ENCODE assay signal across 8 cellular contexts in the genomic region with DNA sequence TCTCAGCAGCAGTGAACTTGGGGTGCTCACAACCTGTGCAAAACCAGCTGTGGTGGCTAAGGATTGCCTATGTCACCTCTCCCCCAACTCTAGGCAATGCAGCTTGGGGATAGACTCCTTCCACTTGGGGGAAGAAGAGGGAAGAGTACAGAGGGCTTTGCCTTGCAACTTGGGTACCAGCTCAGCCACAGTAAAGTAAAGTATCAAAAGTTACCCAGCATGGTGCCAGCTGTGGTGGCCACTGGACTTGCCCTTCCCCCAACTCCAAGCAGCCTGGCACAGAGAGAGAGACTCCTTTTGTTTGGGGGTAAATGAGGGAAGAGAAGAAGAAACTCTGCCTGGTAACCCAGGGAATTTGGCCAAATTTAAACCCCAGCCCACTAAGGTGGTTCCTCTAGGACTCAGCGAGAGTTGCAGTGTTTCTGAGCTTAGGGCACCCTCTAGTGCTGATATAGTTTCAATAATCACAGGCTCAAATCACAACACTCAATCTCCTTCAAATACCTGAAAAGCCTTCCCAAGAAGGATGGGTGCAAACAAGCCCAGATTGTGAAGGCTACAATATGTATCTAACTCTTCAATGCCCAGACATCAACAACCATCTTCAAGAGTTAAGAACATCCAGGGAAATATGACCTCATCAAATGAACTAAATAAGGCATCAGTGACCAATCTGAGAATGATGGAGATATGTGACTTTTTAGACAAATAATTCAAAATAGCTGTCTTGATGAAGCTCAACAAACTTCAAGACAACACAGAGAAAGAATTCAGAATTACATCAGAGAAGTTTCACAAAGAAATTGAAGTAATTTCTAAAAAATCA. TPM values are rescaled to one million over a fixed set of nuclear protein-coding genes. Genes with fewer than 3 reads are reported as not detected.
DNase-seq lines count a peak whose midpoint lies in the region; TF ChIP-seq lines count a peak whose summit lies in the region.

No MANE protein-coding gene starts in this region.

- H3K79me2 ChIP-seq in hepatocyte: no peaks in the 10 kb centered on the region

- no peak overlapping the region for H3K4me3 ChIP-seq in BE2C (ENCODE audit: low read depth, low read length)
- no peak overlapping the region for H3K4me3 ChIP-seq in HEK293 (ENCODE audit: low read depth, low read length)
- no peak overlapping the region for H3K4me3 ChIP-seq in hepatocyte
- no peak overlapping the region for H3K4me3 ChIP-seq in transverse colon
- no peak overlapping the region for H3K4me3 ChIP-seq in prostate gland

- H3K27ac ChIP-seq in HEK293 (ENCODE audit: extremely low read depth, low read depth, low read length) (no peak overlapping the region), RWPE1 (no peak overlapping the region), hepatocyte (no peak overlapping the region), transverse colon (no peak overlapping the region), prostate gland (no peak overlapping the region)

- H3K4me3 Mint-ChIP-seq in CD14-positive monocyte: no peak overlapping the region

- TF ChIP-seq EP300 in transverse colon (IDR thresholded peaks at IDR 0.05; ENCODE audit: low read depth): no peak

- POLR2A ChIA-PET in HEK293 (lab: Yijun Ruan, JAX) (no interaction called here), RWPE1 (lab: Yijun Ruan, JAX; ENCODE audit: low non-redundant PET) (no interaction called here)

- H3K4me1 ChIP-seq in BE2C: no peaks in the 10 kb centered on the region
- no peaks in the 10 kb centered on the region for H3K4me1 ChIP-seq in HEK293 (ENCODE audit: control insufficient read depth, insufficient read depth, low read length)
- no peaks in the 10 kb centered on the region for H3K4me1 ChIP-seq in hepatocyte (ENCODE audit: insufficient read depth)
- no peaks in the 10 kb centered on the region for H3K4me1 ChIP-seq in transverse colon
- no peaks in the 10 kb centered on the region for H3K4me1 ChIP-seq in prostate gland (replicated peaks)

- H3K9me3 ChIP-seq in BE2C (no peaks in the 10 kb centered on the region), HEK293 (ENCODE audit: control insufficient read depth, insufficient read depth, low read depth, low read length) (no peaks in the 10 kb centered on the region), hepatocyte (ENCODE audit: low read depth) (no peaks in the 10 kb centered on the region), transverse colon (no peaks in the 10 kb centered on the region), prostate gland (no peaks in the 10 kb centered on the region)

- no peak overlapping the region for H3K4me2 ChIP-seq in hepatocyte

- no peaks in the 10 kb centered on the region for H3K27me3 ChIP-seq in BE2C
- peaks cover 18% of the 10 kb centered on the region for H3K27me3 ChIP-seq in hepatocyte
- H3K27me3 ChIP-seq in transverse colon: peaks cover 51% of the 10 kb centered on the region
- no peaks in the 10 kb centered on the region for H3K27me3 ChIP-seq in prostate gland (replicated peaks; ENCODE audit: insufficient read depth)

- H3K36me3 Mint-ChIP-seq in CD14-positive monocyte: no peaks in the 10 kb centered on the region

- CTCF ChIA-PET in HEK293 (lab: Yijun Ruan, JAX) (interaction anchor here (0.6 to 1.8 kb wide), 12 partner anchors 9 to 402 kb away, joined by 3 to 16 read pairs (median 4); no protein-coding TSS in a partner anchor), RWPE1 (lab: Yijun Ruan, JAX) (interaction anchor here (1.4 kb wide), 1 partner anchor 47 kb away, joined by 6 read pairs; no protein-coding TSS in a partner anchor)

- H3K27me3 Mint-ChIP-seq in CD14-positive monocyte (ENCODE audit: low read depth in 3 of 3): peaks cover 8 to 16% (median 15%) of the 10 kb centered on the region in 3 donors

- H4K20me1 ChIP-seq in hepatocyte (ENCODE audit: insufficient read depth, poor library complexity, severe bottlenecking): no peaks in the 10 kb centered on the region

- in situ Hi-C loops in transverse colon (cut with MboI; ENCODE audit: low pct_ligation_motif_present in 1 of 4, low pct_unique_long_range_greater_than_20kb in 1 of 4, low sequenced_read_pairs in 3 of 4): no loop called here

- H3K9me3 Mint-ChIP-seq in CD14-positive monocyte: no peaks in the 10 kb centered on the region

- TF ChIP-seq POLR2A in transverse colon (IDR thresholded peaks at IDR 0.05) (no peak), prostate gland (IDR thresholded peaks at IDR 0.05) (no peak)

- intact Hi-C loops in transverse colon (cut with DNase I; ENCODE audit: low total_unique reads): no loop called here
- intact Hi-C loops in prostate gland (cut with DNase I): no loop called here
- intact Hi-C loops in CD14-positive monocyte (cut with micrococcal nuclease): no loop called here

- TF ChIP-seq CTCF in BE2C (IDR thresholded peaks at IDR 0.05; ENCODE audit: low read depth, low read length): peak; percentile 21; the same call in 1 of the 2 replicates
- TF ChIP-seq CTCF in HEK293 (tag by site-specific recombination; IDR thresholded peaks at IDR 0.05): peak; percentile 75
- TF ChIP-seq CTCF in RWPE1 (conservative IDR thresholded peaks at IDR 0.05; ENCODE audit: low read depth): peak; percentile 61
- TF ChIP-seq CTCF in hepatocyte (IDR thresholded peaks at IDR 0.05; ENCODE audit: poor library complexity): peak; percentile 52
- TF ChIP-seq CTCF in transverse colon (IDR thresholded peaks at IDR 0.05): no peak
- no peak for TF ChIP-seq CTCF in prostate gland (IDR thresholded peaks at IDR 0.05)
- no peak for TF ChIP-seq CTCF in CD14-positive monocyte (IDR thresholded peaks at IDR 0.05)

- H2AFZ ChIP-seq in hepatocyte: no peak overlapping the region

- DNase-seq in BE2C (no peak), RWPE1 (ENCODE audit: low spot score) (peak; percentile 56), hepatocyte (ENCODE audit: low spot score) (peak; percentile 28), transverse colon (no peak), ureter (ENCODE audit: low spot score) (no peak), prostate gland (ENCODE audit: low spot score) (no peak), CD14-positive monocyte (ENCODE audit: low spot score) (no peak)

- WGBS in hepatocyte (ENCODE audit: low lambda C conversion rate, missing lambda C conversion rate): 0% methylated on average over 1 of the region's 1 CpG
- 0% methylated on average over 1 of the region's 1 CpG; no CpG with 5 or more reads in 1 of the 2 donors for WGBS in transverse colon (ENCODE audit: low coverage in 1 of 2), 2 donors
- WGBS in prostate gland: 11% methylated on average over 1 of the region's 1 CpG

- no peaks in the 10 kb centered on the region for H3K36me3 ChIP-seq in BE2C
- no peaks in the 10 kb centered on the region for H3K36me3 ChIP-seq in HEK293 (ENCODE audit: control insufficient read depth in 2 of 2, insufficient read depth in 1 of 2, low read length in 2 of 2)
- no peaks in the 10 kb centered on the region for H3K36me3 ChIP-seq in hepatocyte (replicated peaks; ENCODE audit: insufficient read depth, low read depth)
- no peaks in the 10 kb centered on the region for H3K36me3 ChIP-seq in transverse colon
- H3K36me3 ChIP-seq in prostate gland: no peaks in the 10 kb centered on the region

- H3K27ac Mint-ChIP-seq in CD14-positive monocyte: peak overlapping the region in 1 of 7 donors; percentile 54

- no peaks in the 10 kb centered on the region for H3K4me1 Mint-ChIP-seq in CD14-positive monocyte

- no peaks in the 10 kb centered on the region for H3K9me2 ChIP-seq in hepatocyte (replicated peaks; ENCODE audit: insufficient read depth)

TF ChIP-seq in HEK293, 187 proteins besides CTCF, POLR2A, EP300 and RAD21 (continues in another document):
- TF ChIP-seq, protein P1, sequence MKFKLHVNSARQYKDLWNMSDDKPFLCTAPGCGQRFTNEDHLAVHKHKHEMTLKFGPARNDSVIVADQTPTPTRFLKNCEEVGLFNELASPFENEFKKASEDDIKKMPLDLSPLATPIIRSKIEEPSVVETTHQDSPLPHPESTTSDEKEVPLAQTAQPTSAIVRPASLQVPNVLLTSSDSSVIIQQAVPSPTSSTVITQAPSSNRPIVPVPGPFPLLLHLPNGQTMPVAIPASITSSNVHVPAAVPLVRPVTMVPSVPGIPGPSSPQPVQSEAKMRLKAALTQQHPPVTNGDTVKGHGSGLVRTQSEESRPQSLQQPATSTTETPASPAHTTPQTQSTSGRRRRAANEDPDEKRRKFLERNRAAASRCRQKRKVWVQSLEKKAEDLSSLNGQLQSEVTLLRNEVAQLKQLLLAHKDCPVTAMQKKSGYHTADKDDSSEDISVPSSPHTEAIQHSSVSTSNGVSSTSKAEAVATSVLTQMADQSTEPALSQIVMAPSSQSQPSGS (tag by site-specific recombination; IDR thresholded peaks at IDR 0.05; ENCODE audit: low read depth): peak; percentile 62
- TF ChIP-seq ZNF610 (tag by site-specific recombination; IDR thresholded peaks at IDR 0.05; ENCODE audit: borderline replicate concordance): no peak
- no peak for TF ChIP-seq SETDB1 (IDR thresholded peaks at IDR 0.05; ENCODE audit: insufficient read length, low read length)
- no peak for TF ChIP-seq ZNF473 (tag by site-specific recombination; IDR thresholded peaks at IDR 0.05)
- TF ChIP-seq ZNF391 (tag by site-specific recombination; IDR thresholded peaks at IDR 0.05; ENCODE audit: borderline replicate concordance, low read depth): no peak
- TF ChIP-seq BCL11A (tag by site-specific recombination; IDR thresholded peaks at IDR 0.05; ENCODE audit: low read depth): no peak

RNA-seq across cellular contexts. Expression of gene DEFB129, which starts 7.6 kb away (rescaled TPM):
- polyA plus RNA-seq in BE2C (2012; ENCODE audit: insufficient read depth, insufficient read length, low read depth): not detected
- total RNA-seq in hepatocyte: not detected in 2 replicates
- polyA plus RNA-seq in hepatocyte: not detected in 2 replicates
- total RNA-seq in transverse colon: not detected
- not detected for total RNA-seq in ureter
- not detected for total RNA-seq in prostate gland
- not detected for polyA plus RNA-seq in CD14-positive monocyte

RNA-seq across cellular contexts. Expression of gene DEFB128, which starts 30.0 kb away (rescaled TPM):
- not detected for polyA plus RNA-seq in BE2C (2012; ENCODE audit: insufficient read depth, insufficient read length, low read depth)
- not detected in 2 replicates for total RNA-seq in hepatocyte
- polyA plus RNA-seq in hepatocyte: not detected in 2 replicates
- not detected for total RNA-seq in transverse colon
- not detected for total RNA-seq in ureter
- total RNA-seq in prostate gland: not detected
- not detected for polyA plus RNA-seq in CD14-positive monocyte

RNA-seq across cellular contexts. Expression of gene DEFB132, which starts 38.0 kb away (rescaled TPM):
- polyA plus RNA-seq in BE2C (2012; ENCODE audit: insufficient read depth, insufficient read length, low read depth): not detected
- total RNA-seq in hepatocyte: not detected in 2 replicates
- not detected in 2 replicates for polyA plus RNA-seq in hepatocyte
- total RNA-seq in transverse colon: not detected
- not detected for total RNA-seq in ureter
- total RNA-seq in prostate gland: 1 to 10 TPM; 2.2 to 3.3 TPM
- polyA plus RNA-seq in CD14-positive monocyte: not detected

Comparison
In these comparisons a context has a peak if more than half of its experiments do, and no peak if none do; other contexts are left out.
1. DNase-seq: peak in RWPE1 (single experiment) and hepatocyte (single experiment); none in BE2C (single experiment), transverse colon (single experiment), ureter (single experiment), prostate gland (single experiment) and CD14-positive monocyte (single experiment).
2. CTCF ChIP-seq: peak in BE2C (single experiment), HEK293 (single experiment), RWPE1 (single experiment) and hepatocyte (single experiment); none in transverse colon (0 of 5), prostate gland (0 of 4) and CD14-positive monocyte (single experiment).